ENCODE assay signal across 7 cellular contexts in genomic region chr1:41241748-41242644, GRCh38. TPM values are rescaled to one million over a fixed set of nuclear protein-coding genes. Genes with fewer than 3 reads are reported as not detected.
DNase-seq lines count a peak whose midpoint lies in the region; ATAC-seq and TF ChIP-seq lines count a peak whose summit lies in the region.

TSS of gene SCMH1 (minus strand) at chr1:41242306. CDS start at chr1:41186133, 56,173 bp downstream.

- 1% methylated on average over 121 of the region's 121 CpGs for WGBS in ectodermal cell, 2 experiments

- peak within 1 kb of the TSS; percentile 82 for H3K4me3 Mint-ChIP-seq in activated CD4-positive, alpha-beta T cell treated with anti-CD3 and anti-CD28 coated beads, Interleukin-2, amount 10 ng/mL, durations not matched to agents 24 days and 14 days

- peak within 1 kb of the TSS; percentile 57 for H3K4me3 ChIP-seq in ectodermal cell (ENCODE audit: insufficient read depth, low read depth, low read length)

- H3K27me3 ChIP-seq in ectodermal cell (ENCODE audit: control insufficient read depth, insufficient read depth, low read length, poor library complexity, severe bottlenecking): peaks cover 16% of the 10 kb centered on the region

- peaks cover 6% of the 10 kb centered on the region for H3K4me1 ChIP-seq in ectodermal cell (ENCODE audit: control insufficient read depth, insufficient read depth, low read length)

- peak; percentile 53 for TF ChIP-seq POLR2A in GM15510 (IDR thresholded peaks at IDR 0.05; ENCODE audit: borderline replicate concordance, extremely low read depth, insufficient read length)

- peaks cover 19% of the 10 kb centered on the region for H3K4me1 Mint-ChIP-seq in activated CD4-positive, alpha-beta T cell treated with anti-CD3 and anti-CD28 coated beads, Interleukin-2, amount 10 ng/mL, durations not matched to agents 24 days and 14 days

- no peaks in the 10 kb centered on the region for H3K9me3 ChIP-seq in ectodermal cell (ENCODE audit: control insufficient read depth, low read length)

- H3K27ac ChIP-seq in ectodermal cell (ENCODE audit: insufficient read depth, low read depth, low read length, poor library complexity, severe bottlenecking): no peak within 1 kb of the TSS

- H3K36me3 Mint-ChIP-seq in activated CD4-positive, alpha-beta T cell treated with anti-CD3 and anti-CD28 coated beads, Interleukin-2, amount 10 ng/mL, durations not matched to agents 24 days and 14 days (ENCODE audit: low read depth): no peaks in the 10 kb centered on the region

- H3K27me3 Mint-ChIP-seq in activated CD4-positive, alpha-beta T cell treated with anti-CD3 and anti-CD28 coated beads, Interleukin-2, amount 10 ng/mL, durations not matched to agents 24 days and 14 days: no peaks in the 10 kb centered on the region

- no peaks in the 10 kb centered on the region for H3K36me3 ChIP-seq in ectodermal cell (ENCODE audit: control insufficient read depth, insufficient read depth, low read length)

- peak within 1 kb of the TSS; percentile 80 for H3K27ac Mint-ChIP-seq in activated CD4-positive, alpha-beta T cell treated with anti-CD3 and anti-CD28 coated beads, Interleukin-2, amount 10 ng/mL, durations not matched to agents 24 days and 14 days

- peak; percentile 44 for ATAC-seq in HG02678 (IDR thresholded peaks at IDR 0.05; ENCODE audit: unreplicated experiment)

- intact Hi-C loops in activated CD4-positive, alpha-beta T cell treated with anti-CD3 and anti-CD28 coated beads, Interleukin-2, amount 10 ng/mL, durations not matched to agents 24 days and 14 days (cut with micrococcal nuclease): no loop called here

- H3K9me3 Mint-ChIP-seq in activated CD4-positive, alpha-beta T cell treated with anti-CD3 and anti-CD28 coated beads, Interleukin-2, amount 10 ng/mL, durations not matched to agents 24 days and 14 days: no peaks in the 10 kb centered on the region

- DNase-seq in NCI-H2107 treated with DMSO at 0.1 percent for 48 hours (lab: John Stamatoyannopoulos, UW; ENCODE audit: unreplicated experiment): peak; percentile 39
- peak; percentile 87 for DNase-seq in activated CD4-positive, alpha-beta T cell treated with anti-CD3 and anti-CD28 coated beads, Interleukin-2, amount 10 ng/mL, durations not matched to agents 24 days and 14 days
- DNase-seq in lung microvascular endothelial cell (ENCODE audit: low read depth in 2 of 2): peak; percentile 35 to 56
- DNase-seq in stimulated activated CD4-positive, alpha-beta T cell treated with anti-CD3 and anti-CD28 coated beads, TNF-alpha, amount 100 ng/mL, for 48 hours (ENCODE audit: low read depth in 3 of 3): peak; percentile 13 to 52 (median 14)

RNA-seq across cellular contexts. Expression of gene SCMH1, which starts in this region (rescaled TPM):
- 20.8 and 23.3 TPM in 2 replicates for total RNA-seq in activated CD4-positive, alpha-beta T cell treated with anti-CD3 and anti-CD28 coated beads, Interleukin-2, amount 10 ng/mL, durations not matched to agents 24 days and 14 days
- 38.6 TPM for polyA plus RNA-seq in ectodermal cell (2013, experiment 1 of 4)
- polyA plus RNA-seq in ectodermal cell (2013, experiment 2 of 4): 39.3 TPM
- 30.9 TPM for polyA plus RNA-seq in ectodermal cell (2013, experiment 3 of 4)
- 34.6 TPM for polyA plus RNA-seq in ectodermal cell (2013, experiment 4 of 4)
- 6.8 and 9.7 TPM in 2 replicates for total RNA-seq in lung microvascular endothelial cell

Comparison
In these comparisons a context has a peak if more than half of its experiments do, and no peak if none do; other contexts are left out.
1. DNase-seq: peak in every context shown above with its lines; median percentile 87 in activated CD4-positive, alpha-beta T cell treated with anti-CD3 and anti-CD28 coated beads, Interleukin-2, amount 10 ng/mL, durations not matched to agents 24 days and 14 days; 46 in lung microvascular endothelial cell; 39 in NCI-H2107 treated with DMSO at 0.1 percent for 48 hours; 14 in stimulated activated CD4-positive, alpha-beta T cell treated with anti-CD3 and anti-CD28 coated beads, TNF-alpha, amount 100 ng/mL, for 48 hours.